15 cellular contexts compared by ENCODE assay signal in genomic region chr3:39075910-39076309, GRCh38. TPM values are rescaled to one million over a fixed set of nuclear protein-coding genes. Genes with fewer than 3 reads are reported as not detected.
"Had no signal": no experiment of that assay in that cellular context is flagged by ENCODE, and none has a peak within 500 bp of the region (broad histone marks: within the 10 kb centered on the region; RNA-seq: fewer than 3 reads in every experiment).

No MANE protein-coding gene starts in this region.

- H3K4me3 Mint-ChIP-seq: activated B cell treated with CpG ODN at 0.5 μM for 24 hours; activated CD4-positive, alpha-beta T cell treated with anti-CD3 and anti-CD28 coated beads, Interleukin-2, amount 10 ng/mL, durations not matched to agents 7 days and 5 days; activated naive CD4-positive, alpha-beta T cell treated with anti-CD3 and anti-CD28 coated beads, Interleukin-2, amount 50 U/mL, for 24 hours; endodermal cell; nephron had no signal

- H3K4me1 ChIP-seq: tibial nerve had no signal

- H3K4me3 ChIP-seq: hepatocyte, smooth muscle cell, tibial nerve had no signal

- DNase-seq: activated B cell treated with CpG ODN at 0.5 μM for 24 hours; activated CD4-positive, alpha-beta T cell treated with anti-CD3 and anti-CD28 coated beads, Interleukin-2, amount 10 ng/mL, durations not matched to agents 7 days and 5 days; brain microvascular endothelial cell; endodermal cell; kidney; left ventricle myocardium superior; mesenchymal stem cell; occipital lobe; right cardiac atrium had no signal

- H3K27me3 ChIP-seq: brain microvascular endothelial cell, hepatocyte, tibial nerve had no signal

- H3K4me1 Mint-ChIP-seq: activated B cell treated with CpG ODN at 0.5 μM for 24 hours; activated naive CD4-positive, alpha-beta T cell treated with anti-CD3 and anti-CD28 coated beads, Interleukin-2, amount 50 U/mL, for 24 hours had no signal

- H3K9me3 ChIP-seq: tibial nerve had no signal

- ATAC-seq: left ventricle myocardium superior, right cardiac atrium had no signal

- H3K9me3 Mint-ChIP-seq: activated B cell treated with CpG ODN at 0.5 μM for 24 hours; activated naive CD4-positive, alpha-beta T cell treated with anti-CD3 and anti-CD28 coated beads, Interleukin-2, amount 50 U/mL, for 24 hours; endodermal cell; nephron had no signal

- H3K79me2 ChIP-seq: hepatocyte had no signal

- H3K27ac ChIP-seq: brain microvascular endothelial cell, hepatocyte, tibial nerve had no signal

- H3K27ac Mint-ChIP-seq: activated B cell treated with CpG ODN at 0.5 μM for 24 hours; activated CD4-positive, alpha-beta T cell treated with anti-CD3 and anti-CD28 coated beads, Interleukin-2, amount 10 ng/mL, durations not matched to agents 7 days and 5 days; activated naive CD4-positive, alpha-beta T cell treated with anti-CD3 and anti-CD28 coated beads, Interleukin-2, amount 50 U/mL, for 24 hours; endodermal cell; nephron; progenitor cell of endocrine pancreas had no signal

- H3K4me2 ChIP-seq: hepatocyte, smooth muscle cell had no signal

- H2AFZ ChIP-seq: hepatocyte had no signal

- H3K27me3 Mint-ChIP-seq: activated B cell treated with CpG ODN at 0.5 μM for 24 hours; activated CD4-positive, alpha-beta T cell treated with anti-CD3 and anti-CD28 coated beads, Interleukin-2, amount 10 ng/mL, durations not matched to agents 7 days and 5 days; activated naive CD4-positive, alpha-beta T cell treated with anti-CD3 and anti-CD28 coated beads, Interleukin-2, amount 50 U/mL, for 24 hours; progenitor cell of endocrine pancreas had no signal

RNA-seq across cellular contexts. Expression of gene SCN11A, which starts 24.2 kb away (rescaled TPM):
- total RNA-seq: left ventricle myocardium superior had no signal
